In the genomic region with DNA sequence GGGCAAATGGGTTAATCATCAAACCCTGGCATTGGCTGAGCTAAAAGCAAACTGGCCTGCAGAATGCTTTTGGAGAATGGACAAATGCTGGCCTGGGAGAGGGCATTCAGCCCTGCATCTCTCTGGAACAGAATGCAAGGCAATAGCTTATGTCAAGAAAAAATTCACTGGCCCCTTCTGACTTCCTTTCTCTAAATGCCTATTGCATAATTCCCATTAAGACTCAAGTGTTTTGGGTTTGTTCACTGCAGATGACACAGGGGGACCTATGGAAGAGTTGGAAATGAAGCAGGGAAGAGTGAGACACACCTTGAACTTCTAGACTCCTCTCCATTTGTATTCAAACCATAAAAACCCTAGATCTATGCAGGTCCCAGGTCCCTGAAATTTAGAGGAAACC, we compare ENCODE assay signal across 18 cellular contexts. TPM values are rescaled to one million over a fixed set of nuclear protein-coding genes. Genes with fewer than 3 reads are reported as not detected.
"Had no signal": no experiment of that assay in that cellular context is flagged by ENCODE, and none has a peak within 500 bp of the region (broad histone marks: within the 10 kb centered on the region; RNA-seq: fewer than 3 reads in every experiment).

No MANE protein-coding gene starts in this region.

- H3K4me1 Mint-ChIP-seq: activated naive CD8-positive, alpha-beta T cell treated with anti-CD3 and anti-CD28 coated beads, Interleukin-2, amount 10 ng/mL, durations not matched to agents 7 days and 5 days had no signal

- H3K79me2 ChIP-seq: parathyroid adenoma had no signal

- H3K4me3 ChIP-seq: ascending aorta, coronary artery, lung, suprapubic skin had no signal

- H3K27me3 Mint-ChIP-seq: activated CD4-positive, alpha-beta memory T cell treated with anti-CD3 and anti-CD28 coated beads for 36 hours; activated naive CD8-positive, alpha-beta T cell treated with anti-CD3 and anti-CD28 coated beads, Interleukin-2, amount 10 ng/mL, durations not matched to agents 7 days and 5 days; naive B cell had no signal

- H3K9ac ChIP-seq: parathyroid adenoma had no signal

- DNase-seq: activated CD4-positive, alpha-beta memory T cell treated with anti-CD3 and anti-CD28 coated beads for 36 hours; activated CD4-positive, CD25-positive, alpha-beta regulatory T cell treated with anti-CD3 and anti-CD28 coated beads, Interleukin-2, amount 50 U/mL, for 72 hours; activated gamma-delta T cell treated with Interleukin-2 at 50 U/mL for 16 hours; activated naive CD8-positive, alpha-beta T cell treated with anti-CD3 and anti-CD28 coated beads, Interleukin-2, amount 10 ng/mL, durations not matched to agents 7 days and 5 days; activated T-cell treated with anti-CD3 and anti-CD28 coated beads, Interleukin-2, amount 50 U/mL, for 4 hours; effector CD8-positive, alpha-beta T cell; hypothalamus; kidney glomerular epithelial cell; naive B cell; retina; small intestine had no signal

- H3K9me3 ChIP-seq: ascending aorta, suprapubic skin had no signal

- H3K27me3 ChIP-seq: ascending aorta, suprapubic skin had no signal

- ATAC-seq: activated T-cell treated with anti-CD3 and anti-CD28 coated beads, Interleukin-2, amount 50 U/mL, for 4 hours had no signal

- H3K27ac ChIP-seq: coronary artery, parathyroid adenoma, suprapubic skin had no signal

- FAIRE-seq: small intestine had no signal

- H3K4me3 Mint-ChIP-seq: activated CD4-positive, alpha-beta memory T cell treated with anti-CD3 and anti-CD28 coated beads for 36 hours; activated naive CD8-positive, alpha-beta T cell treated with anti-CD3 and anti-CD28 coated beads, Interleukin-2, amount 10 ng/mL, durations not matched to agents 7 days and 5 days; activated T-cell treated with anti-CD3 and anti-CD28 coated beads, Interleukin-2, amount 50 U/mL, for 4 hours; naive B cell; T-helper 2 cell treated with Interferon-gamma antibody and Interleukin-4, amounts not matched to agents 5 μg/mL and 100 μg/mL, for 36 hours had no signal

- H3K9me3 Mint-ChIP-seq: activated CD4-positive, alpha-beta memory T cell treated with anti-CD3 and anti-CD28 coated beads for 36 hours; activated naive CD8-positive, alpha-beta T cell treated with anti-CD3 and anti-CD28 coated beads, Interleukin-2, amount 10 ng/mL, durations not matched to agents 7 days and 5 days; activated T-cell treated with anti-CD3 and anti-CD28 coated beads, Interleukin-2, amount 50 U/mL, for 4 hours; naive B cell; T-helper 2 cell treated with Interferon-gamma antibody and Interleukin-4, amounts not matched to agents 5 μg/mL and 100 μg/mL, for 36 hours had no signal

- H2AFZ ChIP-seq: parathyroid adenoma had no signal

- H3K27ac Mint-ChIP-seq: activated CD4-positive, alpha-beta memory T cell treated with anti-CD3 and anti-CD28 coated beads for 36 hours; activated naive CD8-positive, alpha-beta T cell treated with anti-CD3 and anti-CD28 coated beads, Interleukin-2, amount 10 ng/mL, durations not matched to agents 7 days and 5 days; T-helper 2 cell treated with Interferon-gamma antibody and Interleukin-4, amounts not matched to agents 5 μg/mL and 100 μg/mL, for 36 hours had no signal

RNA-seq across cellular contexts. Expression of a gene that starts 30.7 kb away (rescaled TPM):
- total RNA-seq: activated CD4-positive, alpha-beta memory T cell treated with anti-CD3 and anti-CD28 coated beads for 36 hours; activated naive CD8-positive, alpha-beta T cell treated with anti-CD3 and anti-CD28 coated beads, Interleukin-2, amount 10 ng/mL, durations not matched to agents 7 days and 5 days; activated T-cell treated with anti-CD3 and anti-CD28 coated beads, Interleukin-2, amount 50 U/mL, for 4 hours; ascending aorta; glomerular endothelial cell; suprapubic skin had no signal
